In the genomic region with DNA sequence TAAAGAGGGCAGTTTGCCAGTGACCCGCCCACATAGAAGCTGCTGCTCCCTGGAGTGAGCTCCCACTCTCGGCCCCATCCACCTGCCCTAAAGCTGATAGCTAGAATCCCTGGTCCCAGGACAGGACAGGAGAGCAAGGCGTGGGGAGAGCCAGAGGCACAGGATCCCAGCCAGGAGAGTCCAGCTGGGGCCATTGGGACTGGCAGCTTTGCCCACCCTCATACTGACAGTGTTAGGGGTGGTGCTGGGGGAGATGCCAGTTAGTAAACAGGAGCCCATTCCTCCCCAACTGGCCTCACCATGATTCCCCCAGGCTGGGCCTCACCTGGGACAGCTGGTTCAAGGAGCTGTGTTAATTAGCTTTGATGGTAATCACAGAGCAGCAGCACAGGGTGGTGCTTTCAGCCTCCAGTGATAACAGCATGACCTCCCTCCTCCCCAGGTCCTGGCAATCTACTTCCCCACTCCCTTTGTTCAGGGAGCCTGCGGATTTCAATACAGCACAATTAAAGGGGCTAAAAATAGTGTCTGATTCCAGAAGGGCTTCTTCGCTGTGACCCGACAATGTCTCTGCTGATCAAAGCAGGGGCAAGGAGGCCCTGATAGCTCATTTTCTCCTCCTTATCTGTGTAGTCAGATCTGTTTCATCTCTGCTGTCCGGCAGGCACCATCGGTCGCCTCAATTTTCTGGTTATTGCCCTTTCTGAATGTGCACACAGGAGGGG, we compare ENCODE assay signal across 28 cellular contexts.
A peak's percentile ranks its signal among the peaks of the same experiment; 100 is the strongest.
DNase-seq lines count a peak whose midpoint lies in the region; ATAC-seq and TF ChIP-seq lines count a peak whose summit lies in the region.
"Had no signal": no experiment of that assay in that cellular context is flagged by ENCODE, and none has a peak within 500 bp of the region (broad histone marks: within the 10 kb centered on the region; RNA-seq: fewer than 3 reads in every experiment).

No MANE protein-coding gene starts in this region.

- H3K36me3 Mint-ChIP-seq in CD4-positive, alpha-beta T cell (ENCODE audit: low read depth): no peaks in the 10 kb centered on the region
- peaks cover 0 to 2% (median 0%) of the 10 kb centered on the region in 3 donors for H3K36me3 Mint-ChIP-seq in CD8-positive, alpha-beta memory T cell
- no peaks in the 10 kb centered on the region for H3K36me3 Mint-ChIP-seq in glutamatergic neuron (ENCODE audit: unreplicated experiment)
- H3K36me3 Mint-ChIP-seq: activated naive CD4-positive, alpha-beta T cell treated with anti-CD3 and anti-CD28 coated beads, Interleukin-2, amount 10 ng/mL, durations not matched to agents 7 days and 5 days had no signal

- intact Hi-C loops in CD4-positive, alpha-beta T cell (cut with DNase I, micrococcal nuclease): loop anchor here (5.0 kb wide), 3 partner anchors 121 to 421 kb away; a partner anchor contains a TSS
- intact Hi-C loops in posterior vena cava (cut with DNase I): loop anchor here in 1 of 2 donors (5.0 kb wide), 1 partner anchor 251 kb away; no protein-coding TSS in a partner anchor

- peak in 1 of 10 experiments; percentile 27 for DNase-seq in CD4-positive, alpha-beta T cell
- no peak for DNase-seq in CD8-positive, alpha-beta memory T cell
- DNase-seq in glutamatergic neuron: no peak
- peak; percentile 75 for DNase-seq in posterior vena cava (ENCODE audit: low spot score)
- no peak for DNase-seq in stimulated activated naive CD4-positive, alpha-beta T cell treated with Interleukin-2 at 50 U/mL for 16 hours (lab: John Stamatoyannopoulos, UW)
- no peak for DNase-seq in DMS53 treated with DMSO at 0.1 percent for 48 hours (lab: John Stamatoyannopoulos, UW; ENCODE audit: unreplicated experiment)
- no peak for DNase-seq in SW480 (ENCODE audit: low spot score)
- DNase-seq: activated CD8-positive, alpha-beta memory T cell treated with anti-CD3 and anti-CD28 coated beads for 24 hours; activated naive CD4-positive, alpha-beta T cell treated with anti-CD3 and anti-CD28 coated beads, Interleukin-2, amount 10 ng/mL, durations not matched to agents 7 days and 5 days; activated T-cell treated with anti-CD3 and anti-CD28 coated beads, Interleukin-2, amount 50 U/mL, for 4 hours; amniotic stem cell; CD4-positive, alpha-beta memory T cell; cortex of kidney; DMS153; GF-D8; GOT3; mammary epithelial cell; NCI-H1092 treated with DMSO at 0.1 percent for 48 hours; NCI-H2029; NCI-H446; Peyer's patch; stimulated activated CD4-positive, alpha-beta T cell treated with anti-CD3 and anti-CD28 coated beads, Interleukin-12 subunit alpha, Interleukin-12 subunit beta, amount 100 ng/mL, for 4 hours; stimulated activated CD4-positive, alpha-beta T cell treated with anti-CD3 and anti-CD28 coated beads, Interleukin-4, amount 100 ng/mL, for 24 hours; stimulated activated naive CD4-positive, alpha-beta T cell had no signal

- H3K27me3 ChIP-seq in CD4-positive, alpha-beta T cell (ENCODE audit: control insufficient read depth, insufficient read depth, low read length): no peaks in the 10 kb centered on the region
- H3K27me3 ChIP-seq in CD8-positive, alpha-beta memory T cell (ENCODE audit: insufficient read depth, low read length, poor library complexity, severe bottlenecking): no peaks in the 10 kb centered on the region
- H3K27me3 ChIP-seq: Peyer's patch, right atrium auricular region had no signal

- H3K4me3 ChIP-seq in CD8-positive, alpha-beta memory T cell (ENCODE audit: low read length): no peak overlapping the region
- H3K4me3 ChIP-seq: Peyer's patch, right atrium auricular region, thoracic aorta had no signal

- H3K36me3 ChIP-seq in CD8-positive, alpha-beta memory T cell (ENCODE audit: insufficient read depth, low read length): no peaks in the 10 kb centered on the region
- H3K36me3 ChIP-seq: Peyer's patch, right atrium auricular region, thoracic aorta had no signal

- H3K27ac Mint-ChIP-seq in CD4-positive, alpha-beta T cell: no peak overlapping the region
- no peak overlapping the region for H3K27ac Mint-ChIP-seq in CD8-positive, alpha-beta memory T cell
- no peak overlapping the region for H3K27ac Mint-ChIP-seq in glutamatergic neuron (ENCODE audit: unreplicated experiment)
- H3K27ac Mint-ChIP-seq: activated naive CD4-positive, alpha-beta T cell treated with anti-CD3 and anti-CD28 coated beads, Interleukin-2, amount 10 ng/mL, durations not matched to agents 7 days and 5 days; IgD-negative memory B cell; T-helper 1 cell treated with Interleukin-12 subunit alpha and Interleukin-12 subunit beta and Interleukin-4 antibody, amounts not matched to agents 30 μg/mL and 1 μg/mL, for 36 hours had no signal

- H3K4me1 Mint-ChIP-seq in CD4-positive, alpha-beta T cell (ENCODE audit: low read depth): peaks cover 17% of the 10 kb centered on the region
- H3K4me1 Mint-ChIP-seq in CD8-positive, alpha-beta memory T cell: peaks cover 15 to 18% (median 17%) of the 10 kb centered on the region in 3 donors
- H3K4me1 Mint-ChIP-seq in glutamatergic neuron (ENCODE audit: low read depth, unreplicated experiment): peaks cover 11% of the 10 kb centered on the region

- no peak overlapping the region for H3K27ac ChIP-seq in CD4-positive, alpha-beta T cell (ENCODE audit: low read depth, low read length)
- H3K27ac ChIP-seq in CD8-positive, alpha-beta memory T cell (ENCODE audit: low read depth, low read length): no peak overlapping the region
- H3K27ac ChIP-seq: Peyer's patch, right atrium auricular region, thoracic aorta had no signal

- no peaks in the 10 kb centered on the region for H3K9me3 ChIP-seq in CD4-positive, alpha-beta T cell (ENCODE audit: control insufficient read depth, low read length)
- H3K9me3 ChIP-seq in CD8-positive, alpha-beta memory T cell (ENCODE audit: low read length): no peaks in the 10 kb centered on the region
- H3K9me3 ChIP-seq: Peyer's patch, right atrium auricular region, thoracic aorta had no signal

- H3K27me3 Mint-ChIP-seq in CD4-positive, alpha-beta T cell: peaks cover 5% of the 10 kb centered on the region
- H3K27me3 Mint-ChIP-seq in CD8-positive, alpha-beta memory T cell: peaks cover 17 to 25% of the 10 kb centered on the region in 2 donors
- peaks cover 15% of the 10 kb centered on the region for H3K27me3 Mint-ChIP-seq in glutamatergic neuron (ENCODE audit: unreplicated experiment)

- no peaks in the 10 kb centered on the region for H3K9me3 Mint-ChIP-seq in CD4-positive, alpha-beta T cell
- no peaks in the 10 kb centered on the region for H3K9me3 Mint-ChIP-seq in CD8-positive, alpha-beta memory T cell
- peaks cover 7% of the 10 kb centered on the region for H3K9me3 Mint-ChIP-seq in glutamatergic neuron (ENCODE audit: unreplicated experiment)
- H3K9me3 Mint-ChIP-seq: activated naive CD4-positive, alpha-beta T cell treated with anti-CD3 and anti-CD28 coated beads, Interleukin-2, amount 10 ng/mL, durations not matched to agents 7 days and 5 days; activated T-cell treated with anti-CD3 and anti-CD28 coated beads, Interleukin-2, amount 50 U/mL, for 4 hours; CD4-positive, alpha-beta memory T cell; IgD-negative memory B cell; T-helper 1 cell treated with Interleukin-12 subunit alpha and Interleukin-12 subunit beta and Interleukin-4 antibody, amounts not matched to agents 30 μg/mL and 1 μg/mL, for 36 hours had no signal

- TF ChIP-seq CTCF in CD4-positive, alpha-beta T cell (IDR thresholded peaks at IDR 0.05): no peak
- no peak for TF ChIP-seq CTCF in glutamatergic neuron (IDR thresholded peaks at IDR 0.05; ENCODE audit: partially characterized antibody, unreplicated experiment)

- ATAC-seq in CD4-positive, alpha-beta T cell (ENCODE audit: poor library complexity): no peak
- ATAC-seq: activated T-cell treated with anti-CD3 and anti-CD28 coated beads, Interleukin-2, amount 50 U/mL, for 4 hours had no signal

- POLR2A ChIA-PET in CD4-positive, alpha-beta T cell (lab: Charles Lee): interaction anchor here (2.2 kb wide), 1 partner anchor 250 kb away, joined by 6 read pairs; no protein-coding TSS in a partner anchor
- POLR2A ChIA-PET in CD8-positive, alpha-beta memory T cell (lab: Charles Lee): no interaction called here

- CTCF ChIA-PET in CD4-positive, alpha-beta T cell (lab: Charles Lee): interaction anchor here (5.9 kb wide), 1 partner anchor 251 kb away, joined by 52 read pairs; no protein-coding TSS in a partner anchor
- CTCF ChIA-PET in CD8-positive, alpha-beta memory T cell (lab: Charles Lee): interaction anchor here (1.1 to 4.3 kb wide), 2 partner anchors 193 to 252 kb away, joined by 3 to 115 read pairs; no protein-coding TSS in a partner anchor

- H3K4me3 Mint-ChIP-seq in CD4-positive, alpha-beta T cell: peak overlapping the region; percentile 54
- peak overlapping the region in 5 of 7 donors; percentile 39 to 64 (median 54) for H3K4me3 Mint-ChIP-seq in CD8-positive, alpha-beta memory T cell
- peak overlapping the region; percentile 14 for H3K4me3 Mint-ChIP-seq in glutamatergic neuron (ENCODE audit: unreplicated experiment)

- no peaks in the 10 kb centered on the region for H3K4me1 ChIP-seq in CD8-positive, alpha-beta memory T cell (ENCODE audit: insufficient read depth, low read length)
